1 cellular context compared by ENCODE assay signal in the genomic region with DNA sequence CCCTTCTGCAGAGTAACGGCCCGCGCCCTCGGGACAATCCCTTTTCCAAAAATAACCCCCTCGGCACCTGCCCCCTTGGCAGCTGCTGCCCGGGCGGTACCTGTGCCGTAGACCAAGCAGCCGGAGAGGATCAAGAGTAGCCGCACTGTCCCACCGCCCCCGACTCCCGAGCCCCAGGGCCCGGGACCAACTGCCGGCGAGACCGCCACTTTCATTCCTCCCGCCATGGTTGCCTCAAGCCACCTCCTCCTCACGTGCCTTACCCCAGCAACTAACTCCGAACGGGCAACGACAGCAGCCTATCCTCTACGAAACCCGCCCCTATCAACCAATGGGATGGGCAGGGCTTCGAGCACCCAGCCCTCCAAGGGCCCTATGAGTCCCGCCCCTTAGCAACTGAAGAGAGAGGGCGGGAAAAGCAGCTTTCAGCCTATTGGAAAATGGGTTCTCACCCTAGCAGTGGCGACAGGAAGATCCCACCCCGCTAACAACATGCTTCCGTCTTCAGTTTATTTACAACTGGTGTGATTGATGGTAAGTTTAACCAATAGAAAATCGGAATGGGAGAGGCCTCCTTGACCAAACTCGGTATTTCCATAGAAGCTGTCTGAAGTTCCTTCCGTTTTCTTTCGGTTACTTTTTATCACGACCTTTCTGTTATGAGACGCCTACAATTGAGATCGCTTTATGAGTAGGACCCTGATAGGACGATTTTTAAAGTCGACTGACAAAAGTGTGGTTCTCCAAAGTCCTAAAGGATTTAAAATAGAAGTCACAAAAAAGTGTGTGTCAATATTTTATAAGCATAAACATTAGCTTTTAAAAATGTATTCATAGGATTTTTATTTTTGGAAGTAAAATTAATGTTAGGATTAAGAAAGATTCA.
A peak's percentile ranks its signal among the peaks of the same experiment; 100 is the strongest.
TF ChIP-seq lines count a peak whose summit lies in the region.

A gene with protein sequence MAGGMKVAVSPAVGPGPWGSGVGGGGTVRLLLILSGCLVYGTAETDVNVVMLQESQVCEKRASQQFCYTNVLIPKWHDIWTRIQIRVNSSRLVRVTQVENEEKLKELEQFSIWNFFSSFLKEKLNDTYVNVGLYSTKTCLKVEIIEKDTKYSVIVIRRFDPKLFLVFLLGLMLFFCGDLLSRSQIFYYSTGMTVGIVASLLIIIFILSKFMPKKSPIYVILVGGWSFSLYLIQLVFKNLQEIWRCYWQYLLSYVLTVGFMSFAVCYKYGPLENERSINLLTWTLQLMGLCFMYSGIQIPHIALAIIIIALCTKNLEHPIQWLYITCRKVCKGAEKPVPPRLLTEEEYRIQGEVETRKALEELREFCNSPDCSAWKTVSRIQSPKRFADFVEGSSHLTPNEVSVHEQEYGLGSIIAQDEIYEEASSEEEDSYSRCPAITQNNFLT (minus strand): TSS at position 273 of the 886 bp plus-strand sequence. CDS start 46 bp downstream, at position 227.

TF ChIP-seq in HepG2, 621 proteins besides CTCF, POLR2A, EP300 and RAD21 (continued from another document and continues in another):
- TF ChIP-seq AHDC1 (CRISPR knock-in tag; IDR thresholded peaks at IDR 0.05; ENCODE audit: borderline replicate concordance) (0 out of 2 replicates have a peak, but pooled peaks have one; percentile 10), ZNF207 (IDR thresholded peaks at IDR 0.05; ENCODE audit: borderline replicate concordance) (no peak), ZNF891 (CRISPR knock-in tag; IDR thresholded peaks at IDR 0.05) (peak; percentile 66; the same call in 1 of the 2 replicates), RBFOX2 (IDR thresholded peaks at IDR 0.05; ENCODE audit: low read depth, low read length) (peak; percentile 70), PBX3 (CRISPR knock-in tag; IDR thresholded peaks at IDR 0.05; ENCODE audit: borderline replicate concordance) (no peak), ZNF546 (CRISPR knock-in tag; conservative IDR thresholded peaks at IDR 0.05) (0 out of 2 replicates have a peak, but pooled peaks have one; percentile 28), KDM5A (IDR thresholded peaks at IDR 0.05; ENCODE audit: borderline replicate concordance, low read length) (peak; percentile 40; the same call in 1 of the 2 replicates), ELF1 (CRISPR knock-in tag; IDR thresholded peaks at IDR 0.05) (peak; percentile 74), EED (CRISPR knock-in tag; IDR thresholded peaks at IDR 0.05) (no peak), TMF1 (CRISPR knock-in tag; IDR thresholded peaks at IDR 0.05; ENCODE audit: low read depth) (0 out of 2 replicates have a peak, but pooled peaks have one; percentile 70), TFDP2 (CRISPR knock-in tag; IDR thresholded peaks at IDR 0.05) (peak; percentile 98), ARNTL (CRISPR knock-in tag; IDR thresholded peaks at IDR 0.05) (peak; percentile 94), ZNF605 (CRISPR knock-in tag; IDR thresholded peaks at IDR 0.05) (peak; percentile 75), TAF15 (IDR thresholded peaks at IDR 0.05; ENCODE audit: low read depth, low read length, poor library complexity, severe bottlenecking) (peak; percentile 82), FOSL2 (CRISPR knock-in tag; IDR thresholded peaks at IDR 0.05) (peak; percentile 29; the same call in 1 of the 2 replicates), ZNF326 (CRISPR knock-in tag; IDR thresholded peaks at IDR 0.05; ENCODE audit: borderline replicate concordance) (no peak)
- TF ChIP-seq, protein P1, sequence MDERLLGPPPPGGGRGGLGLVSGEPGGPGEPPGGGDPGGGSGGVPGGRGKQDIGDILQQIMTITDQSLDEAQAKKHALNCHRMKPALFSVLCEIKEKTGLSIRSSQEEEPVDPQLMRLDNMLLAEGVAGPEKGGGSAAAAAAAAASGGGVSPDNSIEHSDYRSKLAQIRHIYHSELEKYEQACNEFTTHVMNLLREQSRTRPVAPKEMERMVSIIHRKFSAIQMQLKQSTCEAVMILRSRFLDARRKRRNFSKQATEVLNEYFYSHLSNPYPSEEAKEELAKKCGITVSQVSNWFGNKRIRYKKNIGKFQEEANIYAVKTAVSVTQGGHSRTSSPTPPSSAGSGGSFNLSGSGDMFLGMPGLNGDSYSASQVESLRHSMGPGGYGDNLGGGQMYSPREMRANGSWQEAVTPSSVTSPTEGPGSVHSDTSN (CRISPR knock-in tag; IDR thresholded peaks at IDR 0.05), result peak; percentile 96
- TF ChIP-seq, protein P2, sequence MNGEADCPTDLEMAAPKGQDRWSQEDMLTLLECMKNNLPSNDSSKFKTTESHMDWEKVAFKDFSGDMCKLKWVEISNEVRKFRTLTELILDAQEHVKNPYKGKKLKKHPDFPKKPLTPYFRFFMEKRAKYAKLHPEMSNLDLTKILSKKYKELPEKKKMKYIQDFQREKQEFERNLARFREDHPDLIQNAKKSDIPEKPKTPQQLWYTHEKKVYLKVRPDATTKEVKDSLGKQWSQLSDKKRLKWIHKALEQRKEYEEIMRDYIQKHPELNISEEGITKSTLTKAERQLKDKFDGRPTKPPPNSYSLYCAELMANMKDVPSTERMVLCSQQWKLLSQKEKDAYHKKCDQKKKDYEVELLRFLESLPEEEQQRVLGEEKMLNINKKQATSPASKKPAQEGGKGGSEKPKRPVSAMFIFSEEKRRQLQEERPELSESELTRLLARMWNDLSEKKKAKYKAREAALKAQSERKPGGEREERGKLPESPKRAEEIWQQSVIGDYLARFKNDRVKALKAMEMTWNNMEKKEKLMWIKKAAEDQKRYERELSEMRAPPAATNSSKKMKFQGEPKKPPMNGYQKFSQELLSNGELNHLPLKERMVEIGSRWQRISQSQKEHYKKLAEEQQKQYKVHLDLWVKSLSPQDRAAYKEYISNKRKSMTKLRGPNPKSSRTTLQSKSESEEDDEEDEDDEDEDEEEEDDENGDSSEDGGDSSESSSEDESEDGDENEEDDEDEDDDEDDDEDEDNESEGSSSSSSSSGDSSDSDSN (CRISPR knock-in tag; IDR thresholded peaks at IDR 0.05), result peak; percentile 30; the same call in 1 of the 2 replicates
- TF ChIP-seq, protein P3, sequence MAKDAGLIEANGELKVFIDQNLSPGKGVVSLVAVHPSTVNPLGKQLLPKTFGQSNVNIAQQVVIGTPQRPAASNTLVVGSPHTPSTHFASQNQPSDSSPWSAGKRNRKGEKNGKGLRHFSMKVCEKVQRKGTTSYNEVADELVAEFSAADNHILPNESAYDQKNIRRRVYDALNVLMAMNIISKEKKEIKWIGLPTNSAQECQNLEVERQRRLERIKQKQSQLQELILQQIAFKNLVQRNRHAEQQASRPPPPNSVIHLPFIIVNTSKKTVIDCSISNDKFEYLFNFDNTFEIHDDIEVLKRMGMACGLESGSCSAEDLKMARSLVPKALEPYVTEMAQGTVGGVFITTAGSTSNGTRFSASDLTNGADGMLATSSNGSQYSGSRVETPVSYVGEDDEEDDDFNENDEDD (CRISPR knock-in tag; IDR thresholded peaks at IDR 0.05; ENCODE audit: borderline replicate concordance), result peak; percentile 98
- TF ChIP-seq, protein P4, sequence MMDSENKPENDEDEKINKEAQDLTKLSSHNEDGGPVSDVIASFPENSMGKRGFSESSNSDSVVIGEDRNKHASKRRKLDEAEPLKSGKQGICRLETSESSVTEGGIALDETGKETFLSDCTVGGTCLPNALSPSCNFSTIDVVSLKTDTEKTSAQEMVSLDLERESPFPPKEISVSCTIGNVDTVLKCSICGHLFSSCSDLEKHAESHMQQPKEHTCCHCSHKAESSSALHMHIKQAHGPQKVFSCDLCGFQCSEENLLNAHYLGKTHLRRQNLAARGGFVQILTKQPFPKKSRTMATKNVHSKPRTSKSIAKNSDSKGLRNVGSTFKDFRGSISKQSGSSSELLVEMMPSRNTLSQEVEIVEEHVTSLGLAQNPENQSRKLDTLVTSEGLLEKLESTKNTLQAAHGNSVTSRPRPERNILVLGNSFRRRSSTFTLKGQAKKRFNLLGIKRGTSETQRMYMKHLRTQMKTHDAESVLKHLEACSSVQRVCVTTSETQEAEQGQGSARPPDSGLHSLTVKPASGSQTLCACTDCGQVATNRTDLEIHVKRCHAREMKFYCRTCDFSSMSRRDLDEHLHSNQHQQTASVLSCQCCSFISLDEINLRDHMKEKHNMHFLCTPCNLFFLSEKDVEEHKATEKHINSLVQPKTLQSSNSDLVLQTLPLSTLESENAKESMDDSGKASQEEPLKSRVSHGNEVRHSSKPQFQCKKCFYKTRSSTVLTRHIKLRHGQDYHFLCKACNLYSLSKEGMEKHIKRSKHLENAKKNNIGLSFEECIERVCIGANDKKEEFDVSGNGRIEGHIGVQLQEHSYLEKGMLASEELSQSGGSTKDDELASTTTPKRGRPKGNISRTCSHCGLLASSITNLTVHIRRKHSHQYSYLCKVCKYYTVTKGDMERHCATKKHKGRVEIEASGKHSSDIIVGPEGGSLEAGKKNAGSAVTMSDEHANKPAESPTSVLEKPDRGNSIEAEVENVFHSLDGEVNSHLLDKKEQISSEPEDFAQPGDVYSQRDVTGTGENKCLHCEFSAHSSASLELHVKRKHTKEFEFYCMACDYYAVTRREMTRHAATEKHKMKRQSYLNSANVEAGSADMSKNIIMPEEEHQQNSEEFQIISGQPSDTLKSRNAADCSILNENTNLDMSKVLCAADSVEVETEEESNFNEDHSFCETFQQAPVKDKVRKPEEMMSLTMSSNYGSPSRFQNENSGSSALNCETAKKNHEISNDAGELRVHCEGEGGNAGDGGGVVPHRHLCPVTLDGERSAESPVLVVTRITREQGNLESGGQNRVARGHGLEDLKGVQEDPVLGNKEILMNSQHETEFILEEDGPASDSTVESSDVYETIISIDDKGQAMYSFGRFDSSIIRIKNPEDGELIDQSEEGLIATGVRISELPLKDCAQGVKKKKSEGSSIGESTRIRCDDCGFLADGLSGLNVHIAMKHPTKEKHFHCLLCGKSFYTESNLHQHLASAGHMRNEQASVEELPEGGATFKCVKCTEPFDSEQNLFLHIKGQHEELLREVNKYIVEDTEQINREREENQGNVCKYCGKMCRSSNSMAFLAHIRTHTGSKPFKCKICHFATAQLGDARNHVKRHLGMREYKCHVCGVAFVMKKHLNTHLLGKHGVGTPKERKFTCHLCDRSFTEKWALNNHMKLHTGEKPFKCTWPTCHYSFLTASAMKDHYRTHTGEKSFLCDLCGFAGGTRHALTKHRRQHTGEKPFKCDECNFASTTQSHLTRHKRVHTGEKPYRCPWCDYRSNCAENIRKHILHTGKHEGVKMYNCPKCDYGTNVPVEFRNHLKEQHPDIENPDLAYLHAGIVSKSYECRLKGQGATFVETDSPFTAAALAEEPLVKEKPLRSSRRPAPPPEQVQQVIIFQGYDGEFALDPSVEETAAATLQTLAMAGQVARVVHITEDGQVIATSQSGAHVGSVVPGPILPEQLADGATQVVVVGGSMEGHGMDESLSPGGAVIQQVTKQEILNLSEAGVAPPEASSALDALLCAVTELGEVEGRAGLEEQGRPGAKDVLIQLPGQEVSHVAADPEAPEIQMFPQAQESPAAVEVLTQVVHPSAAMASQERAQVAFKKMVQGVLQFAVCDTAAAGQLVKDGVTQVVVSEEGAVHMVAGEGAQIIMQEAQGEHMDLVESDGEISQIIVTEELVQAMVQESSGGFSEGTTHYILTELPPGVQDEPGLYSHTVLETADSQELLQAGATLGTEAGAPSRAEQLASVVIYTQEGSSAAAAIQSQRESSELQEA (CRISPR knock-in tag; IDR thresholded peaks at IDR 0.05; ENCODE audit: not compliant biosample characterization), result peak; percentile 51
